ENCODE assay signal across 9 cellular contexts in the genomic region with DNA sequence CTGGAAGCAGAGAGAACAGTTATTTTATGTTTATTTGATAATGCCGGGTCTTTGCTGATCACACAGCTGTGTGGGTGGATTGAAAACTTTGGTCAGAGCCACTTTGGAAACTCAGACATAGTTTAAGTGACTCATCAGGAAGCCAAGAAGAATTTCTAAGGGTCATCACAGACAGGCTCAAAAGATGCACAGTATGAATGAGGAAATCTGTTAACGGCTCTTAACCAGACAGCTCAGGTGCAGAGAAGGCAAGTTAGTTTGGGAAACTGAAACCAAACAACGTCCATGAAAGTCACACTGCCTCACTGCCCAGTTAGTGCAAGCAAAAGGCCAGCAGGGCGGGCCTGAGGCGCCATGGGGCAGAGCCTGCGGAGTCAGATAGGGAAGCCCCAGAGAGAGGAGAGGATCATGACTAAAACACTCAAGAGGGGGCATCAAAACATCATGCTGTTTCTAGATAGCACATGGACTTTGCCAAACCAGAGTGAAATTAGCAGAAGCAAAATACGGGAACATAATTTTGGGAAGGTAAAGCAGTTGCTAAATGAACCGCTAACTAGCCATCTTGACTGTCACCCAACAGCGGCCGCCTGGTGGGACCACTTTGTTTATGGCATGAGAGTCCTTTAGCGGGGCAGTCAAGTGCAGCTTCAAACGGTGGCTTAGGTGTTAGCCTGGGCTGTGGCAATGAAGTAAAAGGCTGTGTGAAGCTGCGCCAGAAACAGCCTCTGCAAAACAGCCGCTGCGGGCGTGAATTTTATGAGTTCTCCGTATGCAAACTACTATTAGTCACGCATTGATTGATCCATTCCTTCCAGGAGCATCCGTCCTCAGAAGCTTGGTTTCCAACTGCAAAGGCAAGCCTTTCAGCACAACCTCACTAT.
A peak's percentile ranks its signal among the peaks of the same experiment; 100 is the strongest.
DNase-seq lines count a peak whose midpoint lies in the region; ATAC-seq and TF ChIP-seq lines count a peak whose summit lies in the region.
"Had no signal": no experiment of that assay in that cellular context is flagged by ENCODE, and none has a peak within 500 bp of the region (broad histone marks: within the 10 kb centered on the region; RNA-seq: fewer than 3 reads in every experiment).

No MANE protein-coding gene starts in this region.

- TF ChIP-seq EP300 in sigmoid colon (IDR thresholded peaks at IDR 0.05), result no peak

- H3K9me3 ChIP-seq in HUES48 (ENCODE audit: control insufficient read depth, insufficient read depth, low read length) (no peaks in the 10 kb centered on the region), sigmoid colon (no peaks in the 10 kb centered on the region)
- H3K9me3 ChIP-seq: gastrocnemius medialis had no signal

- ATAC-seq in activated CD8-positive, alpha-beta T cell treated with anti-CD3 and anti-CD28 coated beads, Interleukin-2, amount 10 ng/mL, durations not matched to agents 7 days and 5 days, result no peak

- no peaks in the 10 kb centered on the region for H3K27me3 Mint-ChIP-seq in activated CD8-positive, alpha-beta T cell treated with anti-CD3 and anti-CD28 coated beads, Interleukin-2, amount 10 ng/mL, durations not matched to agents 7 days and 5 days (ENCODE audit: low read depth)

- H3K36me3 ChIP-seq in HUES48 (ENCODE audit: control insufficient read depth, insufficient read depth, low read length), result peaks cover 16% of the 10 kb centered on the region
- no peaks in the 10 kb centered on the region for H3K36me3 ChIP-seq in sigmoid colon
- H3K36me3 ChIP-seq: gastrocnemius medialis had no signal

- intact Hi-C loops in sigmoid colon (cut with DNase I), result no loop called here

- peak overlapping the region; percentile 3 for H3K4me3 ChIP-seq in AG09309 (ENCODE audit: control insufficient read depth, low read depth, low read length)
- H3K4me3 ChIP-seq in HUES48 (ENCODE audit: low read depth, low read length), result no peak overlapping the region
- H3K4me3 ChIP-seq in sigmoid colon, result no peak overlapping the region
- H3K4me3 ChIP-seq: gastrocnemius medialis had no signal

- no peak for TF ChIP-seq POLR2A in sigmoid colon (IDR thresholded peaks at IDR 0.05)

- H3K36me3 Mint-ChIP-seq in activated CD8-positive, alpha-beta T cell treated with anti-CD3 and anti-CD28 coated beads, Interleukin-2, amount 10 ng/mL, durations not matched to agents 7 days and 5 days (ENCODE audit: low read depth), result peaks cover 33% of the 10 kb centered on the region

- H3K27ac ChIP-seq in HUES48 (ENCODE audit: low read depth, low read length) (peak overlapping the region; percentile 17), sigmoid colon (no peak overlapping the region)

- WGBS in sigmoid colon, 2 donors, result 57 to 77% methylated on average over 19 of the region's 19 CpGs

- no peak overlapping the region for H3K9ac ChIP-seq in HUES48 (ENCODE audit: low read depth, low read length)

- DNase-seq in AG09309 (ENCODE audit: low read depth) (peak; percentile 49), kidney tubule cell (ENCODE audit: low spot score) (peak; percentile 97), sigmoid colon (no peak), epidermal melanocyte (ENCODE audit: insufficient read length, low spot score) (no peak), NCI-H2227 treated with DMSO at 0.1 percent for 48 hours (lab: John Stamatoyannopoulos, UW) (no peak)
- no peak for DNase-seq in activated CD8-positive, alpha-beta T cell treated with anti-CD3 and anti-CD28 coated beads, Interleukin-2, amount 10 ng/mL, durations not matched to agents 7 days and 5 days
- DNase-seq in stimulated activated CD4-positive, alpha-beta T cell treated with anti-CD3 and anti-CD28 coated beads, Interleukin-2, amount 100 ng/mL, for 48 hours, result no peak
- DNase-seq: gastrocnemius medialis had no signal

- no peaks in the 10 kb centered on the region for H3K9me3 Mint-ChIP-seq in activated CD8-positive, alpha-beta T cell treated with anti-CD3 and anti-CD28 coated beads, Interleukin-2, amount 10 ng/mL, durations not matched to agents 7 days and 5 days (ENCODE audit: insufficient read depth)

- H3K4me1 ChIP-seq in HUES48 (ENCODE audit: control insufficient read depth, insufficient read depth, low read length) (peaks cover 10% of the 10 kb centered on the region), sigmoid colon (peaks cover 0 to 41% (median 33%) of the 10 kb centered on the region in 4 donors)

- H3K4me3 Mint-ChIP-seq in activated CD8-positive, alpha-beta T cell treated with anti-CD3 and anti-CD28 coated beads, Interleukin-2, amount 10 ng/mL, durations not matched to agents 7 days and 5 days, result no peak overlapping the region

- H3K4me1 Mint-ChIP-seq in activated CD8-positive, alpha-beta T cell treated with anti-CD3 and anti-CD28 coated beads, Interleukin-2, amount 10 ng/mL, durations not matched to agents 7 days and 5 days (ENCODE audit: low read depth), result peaks cover 43% of the 10 kb centered on the region

- peak overlapping the region; percentile 40 for H3K27ac Mint-ChIP-seq in activated CD8-positive, alpha-beta T cell treated with anti-CD3 and anti-CD28 coated beads, Interleukin-2, amount 10 ng/mL, durations not matched to agents 7 days and 5 days

- H3K27me3 ChIP-seq in HUES48 (ENCODE audit: control insufficient read depth, insufficient read depth, low read length), result no peaks in the 10 kb centered on the region
- H3K27me3 ChIP-seq in sigmoid colon, result no peaks in the 10 kb centered on the region
- H3K27me3 ChIP-seq: gastrocnemius medialis had no signal

- POLR2A ChIA-PET in activated CD8-positive, alpha-beta T cell treated with anti-CD3 and anti-CD28 coated beads, Interleukin-2, amount 10 ng/mL, durations not matched to agents 7 days and 5 days (lab: Charles Lee), result interaction anchor here (1.3 kb wide), 1 partner anchor 60 kb away, joined by 5 read pairs; no protein-coding TSS in a partner anchor

- no peak for TF ChIP-seq CTCF in AG09309 (IDR thresholded peaks at IDR 0.05; ENCODE audit: control insufficient read depth, insufficient read depth, low read depth, low read length, missing control alignments)
- TF ChIP-seq CTCF in sigmoid colon (IDR thresholded peaks at IDR 0.05), result no peak

- CTCF ChIA-PET in activated CD8-positive, alpha-beta T cell treated with anti-CD3 and anti-CD28 coated beads, Interleukin-2, amount 10 ng/mL, durations not matched to agents 7 days and 5 days (lab: Charles Lee), result interaction anchor here (1.0 to 1.4 kb wide), 2 partner anchors 25 to 32 kb away, joined by 3 read pairs; no protein-coding TSS in a partner anchor

Comparison
In these comparisons a context has a peak if more than half of its experiments do, and no peak if none do; other contexts are left out.
1. DNase-seq: peak in AG09309 (single experiment) and kidney tubule cell (single experiment); none in activated CD8-positive, alpha-beta T cell treated with anti-CD3 and anti-CD28 coated beads, Interleukin-2, amount 10 ng/mL, durations not matched to agents 7 days and 5 days (single experiment), sigmoid colon (single experiment), epidermal melanocyte (single experiment), stimulated activated CD4-positive, alpha-beta T cell treated with anti-CD3 and anti-CD28 coated beads, Interleukin-2, amount 100 ng/mL, for 48 hours (0 of 2) and NCI-H2227 treated with DMSO at 0.1 percent for 48 hours (single experiment).